13 cellular contexts compared by ENCODE assay signal in the genomic region with DNA sequence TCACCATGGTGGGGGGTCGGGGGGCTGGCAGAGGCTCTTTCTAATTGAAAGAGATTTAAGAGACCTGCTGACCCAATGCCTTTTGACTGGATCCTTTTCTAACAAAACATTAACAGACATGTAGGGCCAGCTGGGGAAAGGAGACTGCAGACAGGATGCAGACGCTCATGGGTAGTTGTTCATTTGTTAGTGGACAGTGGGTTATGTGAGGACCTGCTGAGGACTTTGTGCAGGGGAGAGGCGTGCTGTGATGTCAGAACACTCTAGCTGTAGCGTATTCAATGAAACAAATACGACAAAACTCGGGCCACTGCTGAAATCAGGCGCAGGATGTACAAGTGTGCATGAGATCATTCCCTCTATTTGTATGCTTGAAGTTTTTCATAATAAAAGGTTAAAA. TPM values are rescaled to one million over a fixed set of nuclear protein-coding genes. Genes with fewer than 3 reads are reported as not detected.
DNase-seq lines count a peak whose midpoint lies in the region; TF ChIP-seq lines count a peak whose summit lies in the region.
"Had no signal": no experiment of that assay in that cellular context is flagged by ENCODE, and none has a peak within 500 bp of the region (broad histone marks: within the 10 kb centered on the region; RNA-seq: fewer than 3 reads in every experiment).

No MANE protein-coding gene starts in this region.

- H3K14ac ChIP-seq in mesenchymal stem cell (ENCODE audit: low read length in 2 of 2) = no peak overlapping the region

- H4K91ac ChIP-seq in mesenchymal stem cell (ENCODE audit: low read length) = peak overlapping the region; percentile 20

- H3K27ac Mint-ChIP-seq in T-helper 2 cell treated with Interferon-gamma antibody and Interleukin-4, amounts not matched to agents 5 μg/mL and 100 μg/mL, for 36 hours = no peak overlapping the region

- TF ChIP-seq POLR2A in tibial nerve (IDR thresholded peaks at IDR 0.05) = no peak

- H3K4me1 Mint-ChIP-seq in T-helper 2 cell treated with Interferon-gamma antibody and Interleukin-4, amounts not matched to agents 5 μg/mL and 100 μg/mL, for 36 hours (ENCODE audit: low read depth) = no peaks in the 10 kb centered on the region

- H3K27me3 Mint-ChIP-seq in T-helper 2 cell treated with Interferon-gamma antibody and Interleukin-4, amounts not matched to agents 5 μg/mL and 100 μg/mL, for 36 hours (ENCODE audit: low read depth) = peaks cover 5% of the 10 kb centered on the region

- DNase-seq in DMS153 (lab: John Stamatoyannopoulos, UW) = peak; percentile 20
- DNase-seq in DMS153 treated with DMSO at 0.1 percent for 48 hours (lab: John Stamatoyannopoulos, UW; ENCODE audit: unreplicated experiment) = no peak
- no peak for DNase-seq in coronary artery (ENCODE audit: low spot score)
- DNase-seq in mesenchymal stem cell = peak; percentile 77
- no peak for DNase-seq in tibial nerve (ENCODE audit: low spot score in 2 of 2)
- DNase-seq in GM13977 (ENCODE audit: low spot score) = no peak
- DNase-seq in T-helper 2 cell treated with Interferon-gamma antibody and Interleukin-4, amounts not matched to agents 5 μg/mL and 100 μg/mL, for 36 hours (ENCODE audit: low spot score) = no peak
- no peak for DNase-seq in midbrain (lab: John Stamatoyannopoulos, UW)
- DNase-seq: activated CD8-positive, alpha-beta memory T cell treated with anti-CD3 and anti-CD28 coated beads for 24 hours; GF-D8 had no signal

- H2BK120ac ChIP-seq in mesenchymal stem cell (ENCODE audit: low read depth, low read length) = peak overlapping the region; percentile 86

- peak overlapping the region in 1 of 2 experiments; percentile 88 for H3K4ac ChIP-seq in mesenchymal stem cell (ENCODE audit: low read depth in 1 of 2, low read length in 2 of 2)

- no peak for TF ChIP-seq EP300 in tibial nerve (IDR thresholded peaks at IDR 0.05)

- H2BK12ac ChIP-seq in mesenchymal stem cell (ENCODE audit: low read length in 2 of 2) = peak overlapping the region; percentile 87 to 91

- H3K36me3 Mint-ChIP-seq in T-helper 2 cell treated with Interferon-gamma antibody and Interleukin-4, amounts not matched to agents 5 μg/mL and 100 μg/mL, for 36 hours (ENCODE audit: low read depth) = no peaks in the 10 kb centered on the region

- in situ Hi-C loops in GM13977 (cut with MboI; ENCODE audit: low pct_unique_long_range_greater_than_20kb, low sequenced_read_pairs, unreplicated experiment) = no loop called here

- H3K36me3 ChIP-seq in mesenchymal stem cell (ENCODE audit: control insufficient read depth in 1 of 2, insufficient read depth in 2 of 2, low read depth in 1 of 2, low read length in 2 of 2) (peaks cover 0 to 14% of the 10 kb centered on the region in 2 experiments), tibial nerve (no peaks in the 10 kb centered on the region)
- H3K36me3 ChIP-seq: breast epithelium had no signal

- H2AK5ac ChIP-seq in mesenchymal stem cell (ENCODE audit: low read length, severe bottlenecking) = no peak overlapping the region

- H3K4me3 ChIP-seq in coronary artery (peak overlapping the region; percentile 68), mesenchymal stem cell (ENCODE audit: insufficient read depth in 1 of 2, low read depth in 1 of 2, low read length in 2 of 2) (no peak overlapping the region), tibial nerve (peak overlapping the region in 2 of 4 donors; percentile 33 to 37)
- H3K4me3 ChIP-seq: breast epithelium had no signal

- no peak overlapping the region for H3K4me3 Mint-ChIP-seq in T-helper 2 cell treated with Interferon-gamma antibody and Interleukin-4, amounts not matched to agents 5 μg/mL and 100 μg/mL, for 36 hours

- TF ChIP-seq CTCF in coronary artery (IDR thresholded peaks at IDR 0.05) (no peak), tibial nerve (IDR thresholded peaks at IDR 0.05) (no peak), GM13977 (IDR thresholded peaks at IDR 0.05; ENCODE audit: extremely low read depth, insufficient read depth, missing control alignments) (no peak)

- H3K4me1 ChIP-seq in mesenchymal stem cell (ENCODE audit: control insufficient read depth, insufficient read depth, low read depth, low read length) (peaks cover 44% of the 10 kb centered on the region), tibial nerve (peaks cover 0 to 33% (median 3%) of the 10 kb centered on the region in 4 donors)

- H4K8ac ChIP-seq in mesenchymal stem cell (ENCODE audit: low read length) = peak overlapping the region; percentile 20

- no peak overlapping the region for H3K9ac ChIP-seq in mesenchymal stem cell (ENCODE audit: low read length)

- peak overlapping the region; percentile 59 for H3K4me2 ChIP-seq in mesenchymal stem cell (ENCODE audit: low read length, poor library complexity, severe bottlenecking)

- H3K27ac ChIP-seq in coronary artery = peak overlapping the region in 1 of 2 donors; percentile 90
- H3K27ac ChIP-seq in mesenchymal stem cell (ENCODE audit: low read length, poor library complexity, severe bottlenecking) = peak overlapping the region; percentile 97
- H3K27ac ChIP-seq in tibial nerve = peak overlapping the region in 3 of 4 donors; percentile 53 to 79 (median 75)

- H2BK15ac ChIP-seq in mesenchymal stem cell (ENCODE audit: low read depth, poor library complexity, severe bottlenecking) = no peak overlapping the region

- no peaks in the 10 kb centered on the region for H3K9me3 ChIP-seq in mesenchymal stem cell (ENCODE audit: control insufficient read depth, low read length)
- H3K9me3 ChIP-seq in tibial nerve = no peaks in the 10 kb centered on the region
- H3K9me3 ChIP-seq: breast epithelium had no signal

- no peak overlapping the region for H2AFZ ChIP-seq in mesenchymal stem cell (ENCODE audit: low read depth, low read length)

- peaks cover 0 to 83% of the 10 kb centered on the region in 2 experiments for H3K27me3 ChIP-seq in mesenchymal stem cell (ENCODE audit: control insufficient read depth in 1 of 2, insufficient read depth in 1 of 2, low read length in 2 of 2)
- H3K27me3 ChIP-seq in tibial nerve = no peaks in the 10 kb centered on the region
- H3K27me3 ChIP-seq: breast epithelium had no signal

- no peak overlapping the region for H3K23ac ChIP-seq in mesenchymal stem cell (ENCODE audit: low read length in 2 of 2)

- H3K18ac ChIP-seq in mesenchymal stem cell (ENCODE audit: low read depth in 1 of 2, low read length in 2 of 2) = peak overlapping the region; percentile 79 to 81

- peaks cover 8% of the 10 kb centered on the region for H3K79me1 ChIP-seq in mesenchymal stem cell (replicated peaks; ENCODE audit: low read length, poor library complexity, severe bottlenecking)

- peak overlapping the region; percentile 89 for H2BK5ac ChIP-seq in mesenchymal stem cell (ENCODE audit: low read depth, low read length, poor library complexity, severe bottlenecking)

- H3K9me3 Mint-ChIP-seq in T-helper 2 cell treated with Interferon-gamma antibody and Interleukin-4, amounts not matched to agents 5 μg/mL and 100 μg/mL, for 36 hours = no peaks in the 10 kb centered on the region

- 45% methylated on average over 6 of the region's 7 CpGs for WGBS in mesenchymal stem cell
- WGBS in tibial nerve, 2 donors = 68 to 70% methylated on average over 7 of the region's 7 CpGs

RNA-seq across cellular contexts. Expression of gene IP6K3, which starts 1.1 kb away (rescaled TPM):
- polyA plus RNA-seq in mesenchymal stem cell (2013, experiment 1 of 2) = 6.7 TPM
- polyA plus RNA-seq in mesenchymal stem cell (2013, experiment 2 of 2) = 6.5 TPM
- 1 to 10 TPM in 3 of 4 donors, under 1 TPM in 1; 0.39 to 3.0 (median 1.7) TPM for total RNA-seq in tibial nerve

RNA-seq across cellular contexts. Expression of gene UQCC2, which starts 34.1 kb away (rescaled TPM):
- 101 TPM for polyA plus RNA-seq in mesenchymal stem cell (2013, experiment 1 of 2)
- 111 TPM for polyA plus RNA-seq in mesenchymal stem cell (2013, experiment 2 of 2)
- total RNA-seq in tibial nerve = 10 to 100 TPM; 14.5 to 29.7 (median 23.4) TPM

RNA-seq across cellular contexts. Expression of gene LEMD2, which starts 43.4 kb away (rescaled TPM):
- 37.2 TPM for polyA plus RNA-seq in mesenchymal stem cell (2013, experiment 1 of 2)
- polyA plus RNA-seq in mesenchymal stem cell (2013, experiment 2 of 2) = 35.9 TPM
- 10 to 100 TPM; 55.7 to 97.8 (median 70.1) TPM for total RNA-seq in tibial nerve

RNA-seq across cellular contexts. Expression of gene MLN, which starts 58.2 kb away (rescaled TPM):
- not detected for polyA plus RNA-seq in mesenchymal stem cell (2013, experiment 1 of 2)
- not detected for polyA plus RNA-seq in mesenchymal stem cell (2013, experiment 2 of 2)
- not detected for total RNA-seq in tibial nerve
- total RNA-seq: A172, breast epithelium, omental fat pad had no signal

Comparison
In these comparisons a context has a peak if more than half of its experiments do, and no peak if none do; other contexts are left out.
1. DNase-seq: peak in DMS153 (single experiment) and mesenchymal stem cell (single experiment); none in DMS153 treated with DMSO at 0.1 percent for 48 hours (single experiment), coronary artery (single experiment), tibial nerve (0 of 2), GM13977 (single experiment), T-helper 2 cell treated with Interferon-gamma antibody and Interleukin-4, amounts not matched to agents 5 μg/mL and 100 μg/mL, for 36 hours (single experiment) and midbrain (single experiment).